Comparison of ENCODE assay signal across 22 cellular contexts in genomic region chr2:5285891-5286290, GRCh38.
DNase-seq lines count a peak whose midpoint lies in the region; ATAC-seq and TF ChIP-seq lines count a peak whose summit lies in the region.
"Had no signal": no experiment of that assay in that cellular context is flagged by ENCODE, and none has a peak within 500 bp of the region (broad histone marks: within the 10 kb centered on the region; RNA-seq: fewer than 3 reads in every experiment).

No MANE protein-coding gene starts in this region.

- H2AFZ ChIP-seq in neural cell (ENCODE audit: low read depth, low read length), result no peak overlapping the region
- H2AFZ ChIP-seq: PC-9 had no signal

- no peak overlapping the region for H3K4me2 ChIP-seq in neural cell (ENCODE audit: low read length)
- H3K4me2 ChIP-seq: PC-9 had no signal

- H3K36me3 ChIP-seq in neural cell (ENCODE audit: insufficient read depth, low read length), result no peaks in the 10 kb centered on the region
- H3K36me3 ChIP-seq: BE2C, SJCRH30 had no signal

- no peaks in the 10 kb centered on the region for H3K79me2 ChIP-seq in neural cell (replicated peaks; ENCODE audit: insufficient read depth, low read length)

- TF ChIP-seq RAD21 in neural cell (conservative IDR thresholded peaks at IDR 0.05), result no peak

- H3K27ac ChIP-seq in neural cell (ENCODE audit: low read length), result peak overlapping the region; percentile 22
- H3K27ac ChIP-seq: PC-9, RWPE1, SJCRH30 had no signal

- H3K27me3 ChIP-seq in neural cell (ENCODE audit: insufficient read depth, low read depth, low read length), result no peaks in the 10 kb centered on the region
- H3K27me3 ChIP-seq: BE2C, SJCRH30 had no signal

- H4K20me1 ChIP-seq in neural cell (ENCODE audit: insufficient read depth), result no peaks in the 10 kb centered on the region

- DNase-seq in NCI-H1092 treated with DMSO at 0.1 percent for 48 hours (lab: John Stamatoyannopoulos, UW) (peak; percentile 1), NCI-H1092 (lab: John Stamatoyannopoulos, UW) (no peak), NCI-H345 (lab: John Stamatoyannopoulos, UW) (peak; percentile 55), SHP77 (lab: John Stamatoyannopoulos, UW) (peak; percentile 60 to 74)
- no peak for DNase-seq in stimulated activated CD4-positive, alpha-beta T cell treated with anti-CD3 and anti-CD28 coated beads, Interleukin-4, amount 100 ng/mL, for 24 hours
- DNase-seq: 8988T; BE2C; CD4-positive, alpha-beta T cell; DMS53; EL; H7; HFFc6; KG1; MV-4-11; NCI-H1694; NCI-H2081 treated with DMSO at 0.1 percent for 48 hours; PC-9; SJCRH30 had no signal

- H3F3A ChIP-seq in neural cell (ENCODE audit: insufficient read depth, low read length, poor library complexity, severe bottlenecking), result peaks cover 4% of the 10 kb centered on the region

- H3K4me3 ChIP-seq in neural cell (ENCODE audit: low read length), result no peak overlapping the region
- H3K4me3 ChIP-seq: PC-9, SJCRH30 had no signal

- no peak for TF ChIP-seq EP300 in neural cell (conservative IDR thresholded peaks at IDR 0.05; ENCODE audit: poor library complexity, severe bottlenecking)

- ATAC-seq in GM19328 (IDR thresholded peaks at IDR 0.05; ENCODE audit: unreplicated experiment), result no peak
- ATAC-seq in HG03025 (IDR thresholded peaks at IDR 0.05; ENCODE audit: low FRiP score, unreplicated experiment), result no peak

- no peaks in the 10 kb centered on the region for H3K9me2 ChIP-seq in neural cell (ENCODE audit: insufficient read depth, low read length)

- H3K9me3 ChIP-seq in neural cell (ENCODE audit: low read length), result no peaks in the 10 kb centered on the region
- H3K9me3 ChIP-seq: BE2C, SJCRH30 had no signal

- no peak for TF ChIP-seq CTCF in neural cell (IDR thresholded peaks at IDR 0.05; ENCODE audit: poor library complexity, severe bottlenecking)

- peak overlapping the region; percentile 1 for H3K9ac ChIP-seq in neural cell (ENCODE audit: low read length)

TF ChIP-seq in neural cell, 6 proteins besides CTCF, POLR2A, EP300 and RAD21:
- peak; percentile 19 for TF ChIP-seq SMC3 (conservative IDR thresholded peaks at IDR 0.05; ENCODE audit: poor library complexity)
- TF ChIP-seq EZH2 (IDR thresholded peaks at IDR 0.05; ENCODE audit: borderline replicate concordance, insufficient read depth, low read length, poor library complexity, severe bottlenecking), result no peak

Comparison
In these comparisons a context has a peak if more than half of its experiments do, and no peak if none do; other contexts are left out.
1. DNase-seq: peak in NCI-H1092 treated with DMSO at 0.1 percent for 48 hours (single experiment), NCI-H345 (single experiment) and SHP77 (2 of 2); none in NCI-H1092 (single experiment) and stimulated activated CD4-positive, alpha-beta T cell treated with anti-CD3 and anti-CD28 coated beads, Interleukin-4, amount 100 ng/mL, for 24 hours (single experiment).